1 cellular context compared by ENCODE assay signal in the genomic region with DNA sequence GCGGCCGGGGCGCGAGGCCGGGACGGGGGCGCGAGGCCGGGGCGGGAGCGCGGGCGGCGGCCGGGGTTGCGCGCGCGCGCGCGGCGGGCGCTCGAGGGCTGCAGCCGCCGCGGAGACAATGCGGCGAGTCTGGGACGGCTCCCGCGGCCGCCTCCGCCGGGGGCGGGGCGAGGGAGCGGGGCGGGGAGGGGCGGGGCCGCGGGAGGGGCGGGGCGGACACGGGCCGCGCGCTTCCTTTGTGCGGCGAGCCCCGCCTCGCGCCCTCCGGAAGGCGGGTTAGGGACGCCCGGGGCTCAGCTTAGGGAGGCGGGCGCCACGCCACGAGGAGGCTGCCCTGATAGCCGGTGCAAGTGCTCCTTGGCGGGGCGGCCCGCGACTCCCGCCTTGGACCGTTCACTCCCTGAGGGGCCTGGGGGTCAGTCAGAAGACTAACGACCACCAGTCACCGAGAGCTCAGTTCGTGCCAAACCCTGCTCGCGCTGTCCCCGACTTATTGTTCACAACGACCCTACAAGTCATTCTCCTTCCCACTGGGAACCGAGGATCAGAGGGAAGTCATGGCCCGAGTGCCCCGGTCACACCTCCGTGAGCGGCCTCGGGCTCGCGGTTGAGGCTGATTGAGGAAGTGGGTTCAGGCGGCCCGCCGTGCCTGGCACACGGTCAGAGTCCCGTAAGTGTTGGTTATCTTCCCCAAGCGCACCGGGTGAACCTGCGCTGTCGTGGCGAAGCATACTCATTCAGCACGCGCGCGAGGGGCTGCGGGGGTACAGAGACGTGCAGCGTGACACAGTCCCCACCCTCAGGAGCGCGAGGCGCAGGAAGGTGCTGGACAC.
A peak's percentile ranks its signal among the peaks of the same experiment; 100 is the strongest.
TF ChIP-seq lines count a peak whose summit lies in the region.

No MANE protein-coding gene starts in this region.

TF ChIP-seq in HepG2, 621 proteins besides CTCF, POLR2A, EP300 and RAD21 (continued from another document and continues in another):
- TF ChIP-seq SRY (CRISPR knock-in tag; IDR thresholded peaks at IDR 0.05) (0 out of 2 replicates have a peak, but pooled peaks have one; percentile 73), ZNF101 (CRISPR knock-in tag; IDR thresholded peaks at IDR 0.05; ENCODE audit: borderline replicate concordance, low read depth) (no peak), XRCC5 (optimal IDR thresholded peaks at IDR 0.05; ENCODE audit: low read length) (no peak), ZNF143 (CRISPR knock-in tag; IDR thresholded peaks at IDR 0.05) (peak; percentile 53; the same call in 1 of the 2 replicates), ZBTB21 (CRISPR knock-in tag; IDR thresholded peaks at IDR 0.05) (no peak), ZNF781 (CRISPR knock-in tag; IDR thresholded peaks at IDR 0.05; ENCODE audit: borderline replicate concordance, not compliant biosample characterization) (peak; percentile 71), TSC22D2 (CRISPR knock-in tag; IDR thresholded peaks at IDR 0.05; ENCODE audit: borderline replicate concordance) (peak; percentile 53; the same call in 1 of the 2 replicates), KDM5B (CRISPR knock-in tag; IDR thresholded peaks at IDR 0.05; ENCODE audit: borderline replicate concordance) (peak; percentile 90), KAT2B (IDR thresholded peaks at IDR 0.05; ENCODE audit: borderline replicate concordance, low read depth, low read length) (no peak), ZSCAN20 (CRISPR knock-in tag; IDR thresholded peaks at IDR 0.05; ENCODE audit: borderline replicate concordance) (peak; percentile 69; the same call in 1 of the 2 replicates), PHF5A (CRISPR knock-in tag; IDR thresholded peaks at IDR 0.05; ENCODE audit: low read depth, unreplicated experiment) (no peak), ZNF329 (CRISPR knock-in tag; IDR thresholded peaks at IDR 0.05; ENCODE audit: low read depth) (0 out of 2 replicates have a peak, but pooled peaks have one; percentile 40), ZEB1 (IDR thresholded peaks at IDR 0.05; ENCODE audit: insufficient replicate concordance, low read depth) (no peak), XBP1 (CRISPR knock-in tag; IDR thresholded peaks at IDR 0.05) (no peak), ZNF501 (CRISPR knock-in tag; IDR thresholded peaks at IDR 0.05) (peak; percentile 73), ZNF569 (CRISPR knock-in tag; IDR thresholded peaks at IDR 0.05; ENCODE audit: borderline replicate concordance) (peak; percentile 62; the same call in 1 of the 2 replicates), PAF1 (CRISPR knock-in tag; IDR thresholded peaks at IDR 0.05) (no peak), MEIS2 (CRISPR knock-in tag; IDR thresholded peaks at IDR 0.05) (peak; percentile 59), HNF4G (IDR thresholded peaks at IDR 0.05; ENCODE audit: borderline replicate concordance, low read depth, low read length) (no peak), HNF4G (CRISPR knock-in tag; IDR thresholded peaks at IDR 0.05; ENCODE audit: borderline replicate concordance, low read depth) (no peak), MZF1 (CRISPR knock-in tag; IDR thresholded peaks at IDR 0.05; ENCODE audit: borderline replicate concordance) (0 out of 2 replicates have a peak, but pooled peaks have one; percentile 82), ZSCAN31 (CRISPR knock-in tag; IDR thresholded peaks at IDR 0.05; ENCODE audit: low read depth) (peak; percentile 75), KAT8 (CRISPR knock-in tag; IDR thresholded peaks at IDR 0.05) (peak; percentile 63; the same call in 1 of the 2 replicates), RBM39 (IDR thresholded peaks at IDR 0.05; ENCODE audit: low read depth, low read length, poor library complexity, severe bottlenecking) (no peak), ZNF792 (CRISPR knock-in tag; IDR thresholded peaks at IDR 0.05) (peak; percentile 44; the same call in 1 of the 2 replicates), ZSCAN9 (CRISPR knock-in tag; IDR thresholded peaks at IDR 0.05; ENCODE audit: borderline replicate concordance) (0 out of 2 replicates have a peak, but pooled peaks have one; percentile 26), RXRB (CRISPR knock-in tag; IDR thresholded peaks at IDR 0.05; ENCODE audit: borderline replicate concordance) (peak; percentile 41), POLR2G (IDR thresholded peaks at IDR 0.05; ENCODE audit: low read depth, low read length) (peak; percentile 87), NFE2 (CRISPR knock-in tag; IDR thresholded peaks at IDR 0.05) (no peak)
- TF ChIP-seq, protein P1, sequence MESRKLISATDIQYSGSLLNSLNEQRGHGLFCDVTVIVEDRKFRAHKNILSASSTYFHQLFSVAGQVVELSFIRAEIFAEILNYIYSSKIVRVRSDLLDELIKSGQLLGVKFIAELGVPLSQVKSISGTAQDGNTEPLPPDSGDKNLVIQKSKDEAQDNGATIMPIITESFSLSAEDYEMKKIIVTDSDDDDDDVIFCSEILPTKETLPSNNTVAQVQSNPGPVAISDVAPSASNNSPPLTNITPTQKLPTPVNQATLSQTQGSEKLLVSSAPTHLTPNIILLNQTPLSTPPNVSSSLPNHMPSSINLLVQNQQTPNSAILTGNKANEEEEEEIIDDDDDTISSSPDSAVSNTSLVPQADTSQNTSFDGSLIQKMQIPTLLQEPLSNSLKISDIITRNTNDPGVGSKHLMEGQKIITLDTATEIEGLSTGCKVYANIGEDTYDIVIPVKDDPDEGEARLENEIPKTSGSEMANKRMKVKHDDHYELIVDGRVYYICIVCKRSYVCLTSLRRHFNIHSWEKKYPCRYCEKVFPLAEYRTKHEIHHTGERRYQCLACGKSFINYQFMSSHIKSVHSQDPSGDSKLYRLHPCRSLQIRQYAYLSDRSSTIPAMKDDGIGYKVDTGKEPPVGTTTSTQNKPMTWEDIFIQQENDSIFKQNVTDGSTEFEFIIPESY (CRISPR knock-in tag; IDR thresholded peaks at IDR 0.05), result no peak
- TF ChIP-seq, protein P2, sequence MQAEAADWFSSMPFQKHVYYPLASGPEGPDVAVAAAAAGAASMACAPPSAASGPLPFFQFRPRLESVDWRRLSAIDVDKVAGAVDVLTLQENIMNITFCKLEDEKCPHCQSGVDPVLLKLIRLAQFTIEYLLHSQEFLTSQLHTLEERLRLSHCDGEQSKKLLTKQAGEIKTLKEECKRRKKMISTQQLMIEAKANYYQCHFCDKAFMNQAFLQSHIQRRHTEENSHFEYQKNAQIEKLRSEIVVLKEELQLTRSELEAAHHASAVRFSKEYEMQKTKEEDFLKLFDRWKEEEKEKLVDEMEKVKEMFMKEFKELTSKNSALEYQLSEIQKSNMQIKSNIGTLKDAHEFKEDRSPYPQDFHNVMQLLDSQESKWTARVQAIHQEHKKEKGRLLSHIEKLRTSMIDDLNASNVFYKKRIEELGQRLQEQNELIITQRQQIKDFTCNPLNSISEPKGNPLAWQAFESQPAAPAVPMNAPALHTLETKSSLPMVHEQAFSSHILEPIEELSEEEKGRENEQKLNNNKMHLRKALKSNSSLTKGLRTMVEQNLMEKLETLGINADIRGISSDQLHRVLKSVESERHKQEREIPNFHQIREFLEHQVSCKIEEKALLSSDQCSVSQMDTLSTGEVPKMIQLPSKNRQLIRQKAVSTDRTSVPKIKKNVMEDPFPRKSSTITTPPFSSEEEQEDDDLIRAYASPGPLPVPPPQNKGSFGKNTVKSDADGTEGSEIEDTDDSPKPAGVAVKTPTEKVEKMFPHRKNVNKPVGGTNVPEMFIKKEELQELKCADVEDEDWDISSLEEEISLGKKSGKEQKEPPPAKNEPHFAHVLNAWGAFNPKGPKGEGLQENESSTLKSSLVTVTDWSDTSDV (CRISPR knock-in tag; IDR thresholded peaks at IDR 0.05), result no peak
- TF ChIP-seq, protein P3, sequence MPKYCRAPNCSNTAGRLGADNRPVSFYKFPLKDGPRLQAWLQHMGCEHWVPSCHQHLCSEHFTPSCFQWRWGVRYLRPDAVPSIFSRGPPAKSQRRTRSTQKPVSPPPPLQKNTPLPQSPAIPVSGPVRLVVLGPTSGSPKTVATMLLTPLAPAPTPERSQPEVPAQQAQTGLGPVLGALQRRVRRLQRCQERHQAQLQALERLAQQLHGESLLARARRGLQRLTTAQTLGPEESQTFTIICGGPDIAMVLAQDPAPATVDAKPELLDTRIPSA (CRISPR knock-in tag; IDR thresholded peaks at IDR 0.05; ENCODE audit: borderline replicate concordance), result no peak
- TF ChIP-seq, protein P4, sequence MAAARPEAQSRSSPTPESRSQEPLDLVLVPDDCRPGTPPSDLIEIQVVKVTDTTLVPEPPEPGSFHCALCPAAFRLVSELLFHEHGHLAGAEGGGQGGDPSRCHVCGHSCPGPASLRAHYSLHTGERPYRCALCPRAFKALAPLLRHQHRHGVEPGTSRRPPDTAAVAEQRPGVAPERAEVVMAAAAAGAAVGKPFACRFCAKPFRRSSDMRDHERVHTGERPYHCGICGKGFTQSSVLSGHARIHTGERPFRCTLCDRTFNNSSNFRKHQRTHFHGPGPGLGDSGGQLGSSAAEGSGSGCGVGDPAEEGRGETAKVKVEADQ (CRISPR knock-in tag; IDR thresholded peaks at IDR 0.05; ENCODE audit: borderline replicate concordance), result peak; percentile 57; the same call in 1 of the 2 replicates
- TF ChIP-seq, protein P5, sequence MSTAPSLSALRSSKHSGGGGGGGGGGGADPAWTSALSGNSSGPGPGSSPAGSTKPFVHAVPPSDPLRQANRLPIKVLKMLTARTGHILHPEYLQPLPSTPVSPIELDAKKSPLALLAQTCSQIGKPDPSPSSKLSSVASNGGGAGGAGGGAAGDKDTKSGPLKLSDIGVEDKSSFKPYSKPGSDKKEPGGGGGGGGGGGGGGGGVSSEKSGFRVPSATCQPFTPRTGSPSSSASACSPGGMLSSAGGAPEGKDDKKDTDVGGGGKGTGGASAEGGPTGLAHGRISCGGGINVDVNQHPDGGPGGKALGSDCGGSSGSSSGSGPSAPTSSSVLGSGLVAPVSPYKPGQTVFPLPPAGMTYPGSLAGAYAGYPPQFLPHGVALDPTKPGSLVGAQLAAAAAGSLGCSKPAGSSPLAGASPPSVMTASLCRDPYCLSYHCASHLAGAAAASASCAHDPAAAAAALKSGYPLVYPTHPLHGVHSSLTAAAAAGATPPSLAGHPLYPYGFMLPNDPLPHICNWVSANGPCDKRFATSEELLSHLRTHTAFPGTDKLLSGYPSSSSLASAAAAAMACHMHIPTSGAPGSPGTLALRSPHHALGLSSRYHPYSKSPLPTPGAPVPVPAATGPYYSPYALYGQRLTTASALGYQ (CRISPR knock-in tag; IDR thresholded peaks at IDR 0.05), result peak; percentile 46; the same call in 1 of the 2 replicates
- TF ChIP-seq, protein P6, sequence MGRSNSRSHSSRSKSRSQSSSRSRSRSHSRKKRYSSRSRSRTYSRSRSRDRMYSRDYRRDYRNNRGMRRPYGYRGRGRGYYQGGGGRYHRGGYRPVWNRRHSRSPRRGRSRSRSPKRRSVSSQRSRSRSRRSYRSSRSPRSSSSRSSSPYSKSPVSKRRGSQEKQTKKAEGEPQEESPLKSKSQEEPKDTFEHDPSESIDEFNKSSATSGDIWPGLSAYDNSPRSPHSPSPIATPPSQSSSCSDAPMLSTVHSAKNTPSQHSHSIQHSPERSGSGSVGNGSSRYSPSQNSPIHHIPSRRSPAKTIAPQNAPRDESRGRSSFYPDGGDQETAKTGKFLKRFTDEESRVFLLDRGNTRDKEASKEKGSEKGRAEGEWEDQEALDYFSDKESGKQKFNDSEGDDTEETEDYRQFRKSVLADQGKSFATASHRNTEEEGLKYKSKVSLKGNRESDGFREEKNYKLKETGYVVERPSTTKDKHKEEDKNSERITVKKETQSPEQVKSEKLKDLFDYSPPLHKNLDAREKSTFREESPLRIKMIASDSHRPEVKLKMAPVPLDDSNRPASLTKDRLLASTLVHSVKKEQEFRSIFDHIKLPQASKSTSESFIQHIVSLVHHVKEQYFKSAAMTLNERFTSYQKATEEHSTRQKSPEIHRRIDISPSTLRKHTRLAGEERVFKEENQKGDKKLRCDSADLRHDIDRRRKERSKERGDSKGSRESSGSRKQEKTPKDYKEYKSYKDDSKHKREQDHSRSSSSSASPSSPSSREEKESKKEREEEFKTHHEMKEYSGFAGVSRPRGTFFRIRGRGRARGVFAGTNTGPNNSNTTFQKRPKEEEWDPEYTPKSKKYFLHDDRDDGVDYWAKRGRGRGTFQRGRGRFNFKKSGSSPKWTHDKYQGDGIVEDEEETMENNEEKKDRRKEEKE (IDR thresholded peaks at IDR 0.05), result no peak
- TF ChIP-seq, protein P7, sequence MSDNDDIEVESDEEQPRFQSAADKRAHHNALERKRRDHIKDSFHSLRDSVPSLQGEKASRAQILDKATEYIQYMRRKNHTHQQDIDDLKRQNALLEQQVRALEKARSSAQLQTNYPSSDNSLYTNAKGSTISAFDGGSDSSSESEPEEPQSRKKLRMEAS (IDR thresholded peaks at IDR 0.05), result peak; percentile 84
- TF ChIP-seq, protein P8, sequence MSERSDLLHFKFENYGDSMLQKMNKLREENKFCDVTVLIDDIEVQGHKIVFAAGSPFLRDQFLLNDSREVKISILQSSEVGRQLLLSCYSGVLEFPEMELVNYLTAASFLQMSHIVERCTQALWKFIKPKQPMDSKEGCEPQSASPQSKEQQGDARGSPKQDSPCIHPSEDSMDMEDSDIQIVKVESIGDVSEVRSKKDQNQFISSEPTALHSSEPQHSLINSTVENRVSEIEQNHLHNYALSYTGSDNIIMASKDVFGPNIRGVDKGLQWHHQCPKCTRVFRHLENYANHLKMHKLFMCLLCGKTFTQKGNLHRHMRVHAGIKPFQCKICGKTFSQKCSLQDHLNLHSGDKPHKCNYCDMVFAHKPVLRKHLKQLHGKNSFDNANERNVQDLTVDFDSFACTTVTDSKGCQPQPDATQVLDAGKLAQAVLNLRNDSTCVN (CRISPR knock-in tag; IDR thresholded peaks at IDR 0.05; ENCODE audit: borderline replicate concordance), result no peak
- TF ChIP-seq, protein P9, sequence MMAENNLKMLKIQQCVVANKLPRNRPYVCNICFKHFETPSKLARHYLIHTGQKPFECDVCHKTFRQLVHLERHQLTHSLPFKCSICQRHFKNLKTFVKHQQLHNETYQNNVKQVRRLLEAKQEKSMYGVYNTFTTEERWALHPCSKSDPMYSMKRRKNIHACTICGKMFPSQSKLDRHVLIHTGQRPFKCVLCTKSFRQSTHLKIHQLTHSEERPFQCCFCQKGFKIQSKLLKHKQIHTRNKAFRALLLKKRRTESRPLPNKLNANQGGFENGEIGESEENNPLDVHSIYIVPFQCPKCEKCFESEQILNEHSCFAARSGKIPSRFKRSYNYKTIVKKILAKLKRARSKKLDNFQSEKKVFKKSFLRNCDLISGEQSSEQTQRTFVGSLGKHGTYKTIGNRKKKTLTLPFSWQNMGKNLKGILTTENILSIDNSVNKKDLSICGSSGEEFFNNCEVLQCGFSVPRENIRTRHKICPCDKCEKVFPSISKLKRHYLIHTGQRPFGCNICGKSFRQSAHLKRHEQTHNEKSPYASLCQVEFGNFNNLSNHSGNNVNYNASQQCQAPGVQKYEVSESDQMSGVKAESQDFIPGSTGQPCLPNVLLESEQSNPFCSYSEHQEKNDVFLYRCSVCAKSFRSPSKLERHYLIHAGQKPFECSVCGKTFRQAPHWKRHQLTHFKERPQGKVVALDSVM (CRISPR knock-in tag; IDR thresholded peaks at IDR 0.05), result peak; percentile 21; the same call in 1 of the 2 replicates
- TF ChIP-seq, protein P10, sequence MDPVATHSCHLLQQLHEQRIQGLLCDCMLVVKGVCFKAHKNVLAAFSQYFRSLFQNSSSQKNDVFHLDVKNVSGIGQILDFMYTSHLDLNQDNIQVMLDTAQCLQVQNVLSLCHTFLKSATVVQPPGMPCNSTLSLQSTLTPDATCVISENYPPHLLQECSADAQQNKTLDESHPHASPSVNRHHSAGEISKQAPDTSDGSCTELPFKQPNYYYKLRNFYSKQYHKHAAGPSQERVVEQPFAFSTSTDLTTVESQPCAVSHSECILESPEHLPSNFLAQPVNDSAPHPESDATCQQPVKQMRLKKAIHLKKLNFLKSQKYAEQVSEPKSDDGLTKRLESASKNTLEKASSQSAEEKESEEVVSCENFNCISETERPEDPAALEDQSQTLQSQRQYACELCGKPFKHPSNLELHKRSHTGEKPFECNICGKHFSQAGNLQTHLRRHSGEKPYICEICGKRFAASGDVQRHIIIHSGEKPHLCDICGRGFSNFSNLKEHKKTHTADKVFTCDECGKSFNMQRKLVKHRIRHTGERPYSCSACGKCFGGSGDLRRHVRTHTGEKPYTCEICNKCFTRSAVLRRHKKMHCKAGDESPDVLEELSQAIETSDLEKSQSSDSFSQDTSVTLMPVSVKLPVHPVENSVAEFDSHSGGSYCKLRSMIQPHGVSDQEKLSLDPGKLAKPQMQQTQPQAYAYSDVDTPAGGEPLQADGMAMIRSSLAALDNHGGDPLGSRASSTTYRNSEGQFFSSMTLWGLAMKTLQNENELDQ (CRISPR knock-in tag; IDR thresholded peaks at IDR 0.05; ENCODE audit: borderline replicate concordance), result no peak
